ENCODE assay signal across 22 cellular contexts in the genomic region with DNA sequence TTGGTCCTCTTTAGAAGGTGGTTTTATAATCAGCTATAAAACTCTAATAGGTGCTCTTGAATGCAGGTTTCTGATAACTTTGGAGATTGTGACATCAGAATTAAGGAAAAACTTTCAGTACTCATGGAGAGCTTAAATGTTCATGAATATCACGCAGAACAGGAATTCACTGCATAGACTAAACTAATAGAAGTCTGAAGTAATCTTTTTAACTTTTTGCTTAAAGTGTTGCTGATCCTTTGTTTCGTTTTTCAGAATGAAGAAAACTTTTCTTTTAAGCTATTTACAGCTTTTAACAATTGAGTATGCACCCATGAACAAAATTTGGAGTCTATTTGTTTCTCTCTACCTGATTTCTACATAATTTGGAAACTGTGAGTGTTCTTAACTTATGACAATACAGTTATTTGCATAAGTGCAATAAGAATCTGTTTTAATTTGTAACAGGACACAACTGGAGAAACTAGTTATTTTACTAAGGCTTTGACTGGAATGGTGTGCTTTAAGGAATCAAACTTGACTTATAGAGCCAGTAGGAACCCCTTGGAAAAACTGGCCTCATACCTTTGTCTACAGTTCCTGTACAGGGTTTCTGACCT. TPM values are rescaled to one million over a fixed set of nuclear protein-coding genes. Genes with fewer than 3 reads are reported as not detected.
DNase-seq lines count a peak whose midpoint lies in the region; ATAC-seq, FAIRE-seq and TF ChIP-seq lines count a peak whose summit lies in the region.
"Had no signal": no experiment of that assay in that cellular context is flagged by ENCODE, and none has a peak within 500 bp of the region (broad histone marks: within the 10 kb centered on the region; RNA-seq: fewer than 3 reads in every experiment).

No MANE protein-coding gene starts in this region.

- H3K36me3 Mint-ChIP-seq in WTC11: peaks cover 72% of the 10 kb centered on the region

- no peak for ATAC-seq in HCT116
- ATAC-seq in WTC11: no peak

- H2AK5ac ChIP-seq in mesendoderm (ENCODE audit: low read length): no peak overlapping the region

- H3K4me1 Mint-ChIP-seq in WTC11: peaks cover 15% of the 10 kb centered on the region
- H3K4me1 Mint-ChIP-seq: CD4-positive, alpha-beta memory T cell; CD4-positive, CD25-positive, alpha-beta regulatory T cell; CD8-positive, alpha-beta memory T cell had no signal

- H4K20me1 ChIP-seq in HCT116 (ENCODE audit: insufficient read depth): no peaks in the 10 kb centered on the region
- H4K20me1 ChIP-seq: BLaER1 had no signal

- peaks cover 59% of the 10 kb centered on the region for H3K9me3 Mint-ChIP-seq in WTC11

- H3K4me3 ChIP-seq in HCT116 (replicated peaks in 1 of 2; ENCODE audit: low read depth in 1 of 2, low read length in 2 of 2) (no peak overlapping the region), mesendoderm (ENCODE audit: low read length) (no peak overlapping the region)
- H3K4me3 ChIP-seq: BLaER1 had no signal

- WGBS in mesendoderm (ENCODE audit: extremely low coverage, insufficient coverage, low lambda C conversion rate): no CpG with 5 or more reads among the region's 2 CpGs

- no peak overlapping the region for H2AFZ ChIP-seq in HCT116 (ENCODE audit: low read depth, low read length, poor library complexity, severe bottlenecking)

- no peak overlapping the region for H3K18ac ChIP-seq in mesendoderm (ENCODE audit: low read length)

- no peak overlapping the region for H3K27ac ChIP-seq in HCT116 (ENCODE audit: low read depth, low read length)
- H3K27ac ChIP-seq in mesendoderm (ENCODE audit: low read depth, low read length): no peak overlapping the region
- H3K27ac ChIP-seq: BLaER1 had no signal

- H2BK120ac ChIP-seq in mesendoderm (ENCODE audit: low read depth, low read length): no peak overlapping the region

- CTCF ChIA-PET in HCT116 (lab: Charles Lee): no interaction called here
- CTCF ChIA-PET in WTC11 (lab: Charles Lee): no interaction called here

- no peaks in the 10 kb centered on the region for H3K79me2 ChIP-seq in HCT116 (ENCODE audit: insufficient read depth, low read length)
- no peaks in the 10 kb centered on the region for H3K79me2 ChIP-seq in mesendoderm (ENCODE audit: control insufficient read depth, insufficient read depth, low read length)

- TF ChIP-seq RAD21 in HCT116 (IDR thresholded peaks at IDR 0.05; ENCODE audit: low read depth): no peak

- RAD21 ChIA-PET in HCT116 (lab: Charles Lee; ENCODE audit: low non-redundant PET in 1 of 2, low total read pairs in 2 of 2, uncharacterized antibody in 2 of 2, unreplicated experiment in 2 of 2): no interaction called here

- no peaks in the 10 kb centered on the region for H3K27me3 ChIP-seq in HCT116 (ENCODE audit: insufficient read depth, low read length)
- no peaks in the 10 kb centered on the region for H3K27me3 ChIP-seq in mesendoderm (ENCODE audit: insufficient read depth, low read length, poor library complexity)
- H3K27me3 ChIP-seq: BE2C, BLaER1 had no signal

- intact Hi-C loops in HCT116 (cut with micrococcal nuclease): no loop called here

- H3K27me3 Mint-ChIP-seq in WTC11 (ENCODE audit: low read depth): no peaks in the 10 kb centered on the region; the same call in 1 of the 2 replicates
- H3K27me3 Mint-ChIP-seq: CD4-positive, alpha-beta memory T cell had no signal

- no peak for TF ChIP-seq POLR2A in HCT116 (IDR thresholded peaks at IDR 0.05; ENCODE audit: borderline replicate concordance, extremely low read depth, insufficient read depth, insufficient read length)

- H2BK15ac ChIP-seq in mesendoderm (replicated peaks; ENCODE audit: low read depth): no peak overlapping the region

- H3K9me2 ChIP-seq in HCT116 (ENCODE audit: insufficient read depth): no peaks in the 10 kb centered on the region

- no peak for FAIRE-seq in D721Med (lab: Jason Lieb, UNC)
- FAIRE-seq: A204.1, G401.6, GM12891, GM19239 had no signal

- no peaks in the 10 kb centered on the region for H3K79me1 ChIP-seq in mesendoderm (ENCODE audit: low read length)

- H4K8ac ChIP-seq in mesendoderm (ENCODE audit: low read depth, low read length): no peak overlapping the region

- no peaks in the 10 kb centered on the region for H3K4me1 ChIP-seq in HCT116 (ENCODE audit: control insufficient read depth in 1 of 2, insufficient read depth in 2 of 2, low read length in 2 of 2)
- no peaks in the 10 kb centered on the region for H3K4me1 ChIP-seq in mesendoderm (ENCODE audit: control insufficient read depth, low read depth, low read length)
- H3K4me1 ChIP-seq: BE2C, BLaER1 had no signal

- H3K4ac ChIP-seq in mesendoderm (ENCODE audit: low read depth, low read length): no peak overlapping the region

- no peak for DNase-seq in HCT116 (ENCODE audit: low read depth, low spot score)
- DNase-seq in OCI-M1 (lab: John Stamatoyannopoulos, UW): peak; percentile 28
- peak; percentile 8 for DNase-seq in mesendoderm
- DNase-seq in WTC11 (ENCODE audit: low spot score): no peak
- no peak for DNase-seq in LoVo (ENCODE audit: low spot score)
- no peak for DNase-seq in D721Med (ENCODE audit: insufficient read length, low spot score)
- DNase-seq: 8988T; ACHN; BE2C; C1 segment of cervical spinal cord; CD4-positive, alpha-beta memory T cell; CD4-positive, CD25-positive, alpha-beta regulatory T cell; CD8-positive, alpha-beta memory T cell; COR-L47; DMS79 treated with DMSO at 0.1 percent for 48 hours; GF-D8 had no signal

- POLR2A ChIA-PET in HCT116 (lab: Charles Lee) (interaction anchor here (0.9 kb wide), 1 partner anchor 17 kb away, joined by 3 read pairs; the partner anchor contains the start of gene TRIM25), WTC11 (lab: Charles Lee) (no interaction called here)

- no peak overlapping the region for H4K5ac ChIP-seq in mesendoderm (ENCODE audit: low read length)

- no peak overlapping the region for H3K56ac ChIP-seq in mesendoderm (ENCODE audit: low read length)

- H2BK5ac ChIP-seq in mesendoderm (ENCODE audit: low read length): no peak overlapping the region

- no peak overlapping the region for H3K4me3 Mint-ChIP-seq in WTC11
- H3K4me3 Mint-ChIP-seq: CD14-positive monocyte; CD4-positive, alpha-beta memory T cell; CD4-positive, CD25-positive, alpha-beta regulatory T cell; CD8-positive, alpha-beta memory T cell had no signal

- TF ChIP-seq CTCF in HCT116 (IDR thresholded peaks at IDR 0.05 in 2 of 3, conservative IDR thresholded peaks at IDR 0.05 in 1 of 3; ENCODE audit: borderline replicate concordance in 1 of 3, insufficient read depth in 1 of 3, low read depth in 2 of 3, low read length in 2 of 3) (no peak), WTC11 (IDR thresholded peaks at IDR 0.05) (no peak), D721Med (IDR thresholded peaks at IDR 0.05; ENCODE audit: insufficient read depth, missing control alignments) (no peak)

- H3K9ac ChIP-seq in HCT116 (ENCODE audit: low read length): no peak overlapping the region
- no peak overlapping the region for H3K9ac ChIP-seq in mesendoderm (ENCODE audit: low read length)
- H3K9ac ChIP-seq: BLaER1 had no signal

- peaks cover 10 to 26% of the 10 kb centered on the region in 2 experiments; a peak in 2 of 4 replicates for H3K9me3 ChIP-seq in HCT116 (ENCODE audit: control insufficient read depth in 1 of 2, insufficient read depth in 1 of 2, low read depth in 1 of 2, low read length in 2 of 2)

- peaks cover 7 to 18% of the 10 kb centered on the region in 2 experiments; a peak in 3 of 4 replicates for H3K36me3 ChIP-seq in HCT116 (ENCODE audit: control insufficient read depth in 1 of 2, insufficient read depth in 2 of 2, low read length in 2 of 2)
- H3K36me3 ChIP-seq in mesendoderm (ENCODE audit: control insufficient read depth, insufficient read depth, low read length): no peaks in the 10 kb centered on the region
- H3K36me3 ChIP-seq: BE2C had no signal

- H3K23ac ChIP-seq in mesendoderm (ENCODE audit: low read length): no peak overlapping the region

- H3K27ac Mint-ChIP-seq in WTC11: no peak overlapping the region
- H3K27ac Mint-ChIP-seq: CD14-positive monocyte; CD4-positive, alpha-beta memory T cell; CD4-positive, CD25-positive, alpha-beta regulatory T cell; CD8-positive, alpha-beta memory T cell had no signal

- H3K4me2 ChIP-seq in HCT116 (ENCODE audit: low read length) (no peak overlapping the region), mesendoderm (ENCODE audit: low read length) (no peak overlapping the region)
- H3K4me2 ChIP-seq: BLaER1 had no signal

- BruUV-seq in HCT116 (replicated peaks; lab: Mats Ljungman, UMichigan): no TSS peak

TF ChIP-seq in HCT116, 20 proteins besides CTCF, POLR2A, EP300 and RAD21 (continues in another document):
- no peak for TF ChIP-seq ZNF274 (IDR thresholded peaks at IDR 0.05; ENCODE audit: low read depth, low read length)
- TF ChIP-seq CEBPB (IDR thresholded peaks at IDR 0.05; ENCODE audit: low read depth): no peak
- TF ChIP-seq SIN3A (IDR thresholded peaks at IDR 0.05; ENCODE audit: low read depth): no peak
- no peak for TF ChIP-seq ATF3 (IDR thresholded peaks at IDR 0.05)
- TF ChIP-seq POLR2AphosphoS5 (IDR thresholded peaks at IDR 0.05; ENCODE audit: low read depth, low read length): no peak

TF ChIP-seq in WTC11, 78 proteins besides CTCF, POLR2A, EP300 and RAD21:
- no peak for TF ChIP-seq ZBTB43 (CRISPR knock-in tag; IDR thresholded peaks at IDR 0.05)
- TF ChIP-seq OVOL2 (CRISPR knock-in tag; IDR thresholded peaks at IDR 0.05; ENCODE audit: borderline replicate concordance): no peak
- TF ChIP-seq MYBL2 (CRISPR knock-in tag; IDR thresholded peaks at IDR 0.05): no peak
- TF ChIP-seq SMAD4 (CRISPR knock-in tag; IDR thresholded peaks at IDR 0.05): no peak

RNA-seq across cellular contexts. Expression of gene TRIM25, which starts 17.0 kb away (rescaled TPM):
- total RNA-seq in HCT116 (2021; ENCODE audit: unreplicated experiment): 135 TPM
- 97.3 and 116 TPM in 2 replicates for polyA plus RNA-seq in HCT116 (2012)
- 6.1 TPM for polyA plus RNA-seq in mesendoderm (2013, experiment 1 of 2)
- 6.5 TPM for polyA plus RNA-seq in mesendoderm (2013, experiment 2 of 2)
- 36.6 to 49.0 TPM (median 38.9 TPM) in 3 replicates for total RNA-seq in WTC11 (2021)

RNA-seq across cellular contexts. Expression of gene COIL, which starts 30.0 kb away (rescaled TPM):
- total RNA-seq in HCT116 (2021; ENCODE audit: unreplicated experiment) (31.2 TPM), WTC11 (2021) (22.6 to 23.5 TPM (median 23.4 TPM) in 3 replicates)
- 11.4 and 14.6 TPM in 2 replicates for polyA plus RNA-seq in HCT116 (2012)
- 23.6 TPM for polyA plus RNA-seq in mesendoderm (2013, experiment 1 of 2)
- polyA plus RNA-seq in mesendoderm (2013, experiment 2 of 2): 23.2 TPM

RNA-seq across cellular contexts. Expression of gene SCPEP1, which starts 47.1 kb away (rescaled TPM):
- total RNA-seq in HCT116 (2021; ENCODE audit: unreplicated experiment): 28.3 TPM
- 17.0 and 20.0 TPM in 2 replicates for polyA plus RNA-seq in HCT116 (2012)
- 18.8 TPM for polyA plus RNA-seq in mesendoderm (2013, experiment 1 of 2)
- 18.8 TPM for polyA plus RNA-seq in mesendoderm (2013, experiment 2 of 2)
- 41.3 to 49.3 TPM (median 43.1 TPM) in 3 replicates for total RNA-seq in WTC11 (2021)

Comparison
In these comparisons a context has a peak if more than half of its experiments do, and no peak if none do; other contexts are left out.
1. DNase-seq: peak in OCI-M1 (single experiment) and mesendoderm (single experiment); none in HCT116 (single experiment), WTC11 (single experiment), LoVo (single experiment) and D721Med (single experiment).
2. Of the 4 proteins assayed by ChIP-seq in both WTC11 and HCT116: peak only in WTC11: none; only in HCT116: SP1; in both: none; in neither: 3.